In the genomic region with DNA sequence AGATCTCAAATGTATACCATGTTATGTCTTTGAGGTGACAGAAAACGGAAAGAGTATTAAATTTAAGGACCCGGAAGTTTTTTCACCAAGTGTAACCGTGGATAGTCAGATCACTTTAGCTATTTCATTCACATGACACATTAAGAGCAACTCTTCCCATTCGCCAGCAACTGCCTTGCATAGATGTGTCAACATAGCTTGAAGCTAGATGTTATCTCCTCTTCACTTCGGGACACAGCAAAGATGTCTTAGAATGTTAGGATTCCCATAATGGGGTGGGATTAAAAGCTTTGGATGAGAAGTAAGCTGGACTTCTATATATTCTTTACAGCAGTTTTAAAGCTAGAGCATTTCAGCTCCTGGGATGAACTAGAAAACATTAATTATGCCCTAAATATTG, we compare ENCODE assay signal across 25 cellular contexts.
"Had no signal": no experiment of that assay in that cellular context is flagged by ENCODE, and none has a peak within 500 bp of the region (broad histone marks: within the 10 kb centered on the region; RNA-seq: fewer than 3 reads in every experiment).

No MANE protein-coding gene starts in this region.

- ATAC-seq: foreskin keratinocyte; heart right ventricle; left ventricle myocardium superior; pancreas; psoas muscle; stimulated activated naive B cell treated with anti-CD40 and anti-IgM and Interleukin-4, amounts not matched to agents 10 μg/mL and 1 μg/mL and 100 μg/mL, for 72 hours; upper lobe of right lung had no signal

- H3K27ac ChIP-seq: esophagus muscularis mucosa, foreskin keratinocyte, heart right ventricle, pancreas, psoas muscle, right atrium auricular region, stomach, tibial artery, upper lobe of right lung had no signal

- H3K4me3 ChIP-seq: esophagus muscularis mucosa, heart right ventricle, pancreas, psoas muscle, right atrium auricular region, stomach, tibial artery, upper lobe of right lung had no signal

- H3K36me3 ChIP-seq: esophagus muscularis mucosa, heart right ventricle, pancreas, right atrium auricular region, stomach, tibial artery, upper lobe of right lung had no signal

- H3K27me3 ChIP-seq: esophagus muscularis mucosa, foreskin keratinocyte, heart right ventricle, pancreas, right atrium auricular region, stomach, tibial artery, upper lobe of right lung had no signal

- DNase-seq: activated CD4-positive, alpha-beta memory T cell treated with anti-CD3 and anti-CD28 coated beads for 36 hours; activated CD4-positive, alpha-beta T cell treated with anti-CD3 and anti-CD28 coated beads for 48 hours; activated CD4-positive, CD25-positive, alpha-beta regulatory T cell; activated CD8-positive, alpha-beta memory T cell treated with anti-CD3 and anti-CD28 coated beads, Interleukin-2, amount 50 U/mL, for 4 hours; activated effector memory CD4-positive, alpha-beta T cell treated with anti-CD3 and anti-CD28 coated beads, Interleukin-2, amount 50 U/mL, for 16 hours; activated naive CD4-positive, alpha-beta T cell treated with anti-CD3 and anti-CD28 coated beads, Interleukin-2, amount 50 U/mL, for 16 hours; activated T-cell treated with anti-CD3 and anti-CD28 coated beads, Interleukin-2, amount 50 U/mL, for 1 hour; endodermal cell; heart right ventricle; left ventricle myocardium superior; naive B cell; nephron progenitor cell; nucleus accumbens; pancreas; psoas muscle; stimulated activated CD4-positive, alpha-beta T cell treated with anti-CD3 and anti-CD28 coated beads, Interleukin-15, amount 100 ng/mL, for 24 hours; stimulated activated CD4-positive, alpha-beta T cell treated with anti-CD3 and anti-CD28 coated beads, Interleukin-2, amount 100 ng/mL, for 24 hours; stimulated activated naive B cell treated with anti-CD40 and anti-IgM and Interleukin-4, amounts not matched to agents 10 μg/mL and 1 μg/mL and 100 μg/mL, for 72 hours; stomach; T-helper 1 cell; tibial artery; upper lobe of right lung had no signal

- H3K4me1 ChIP-seq: esophagus muscularis mucosa, foreskin keratinocyte, heart right ventricle, pancreas, psoas muscle, right atrium auricular region, stomach, tibial artery, upper lobe of right lung had no signal
